Comparison of ENCODE assay signal across 7 cellular contexts in the genomic region with DNA sequence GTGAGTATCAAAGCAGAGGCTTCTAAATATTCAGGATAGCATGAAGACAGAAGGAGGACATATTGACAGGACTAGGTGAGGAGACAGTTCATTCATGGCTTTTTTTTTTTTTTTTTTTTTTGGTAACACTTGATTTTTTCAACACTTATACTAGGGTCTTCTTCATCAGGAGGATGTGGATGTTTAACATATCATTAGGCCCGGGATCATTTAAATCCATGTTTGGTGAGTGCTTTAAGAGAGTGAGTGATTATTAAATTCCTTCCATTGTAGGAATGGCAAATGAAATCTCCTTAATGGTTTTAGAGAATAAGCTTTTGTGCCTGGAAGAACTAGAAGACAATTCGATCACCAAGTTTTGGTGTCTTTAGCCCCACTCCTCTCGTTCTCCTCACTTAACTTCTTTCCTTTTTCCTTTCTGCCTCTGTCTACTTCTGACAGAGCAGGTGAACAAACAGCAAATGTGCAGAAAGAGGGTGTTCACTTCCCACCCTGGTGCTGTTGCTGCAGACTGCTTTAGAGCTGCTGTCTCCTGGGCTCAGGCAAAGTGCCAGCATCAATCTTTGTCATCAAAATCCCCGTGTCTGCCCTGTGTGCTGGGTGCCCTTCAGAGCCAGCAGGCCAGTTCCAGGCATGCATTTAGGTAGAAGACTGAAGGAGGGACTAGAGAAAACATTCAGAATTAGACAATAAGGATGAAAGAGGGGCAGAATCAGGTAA. TPM values are rescaled to one million over a fixed set of nuclear protein-coding genes. Genes with fewer than 3 reads are reported as not detected.
A peak's percentile ranks its signal among the peaks of the same experiment; 100 is the strongest.
DNase-seq lines count a peak whose midpoint lies in the region; FAIRE-seq and TF ChIP-seq lines count a peak whose summit lies in the region.

No MANE protein-coding gene starts in this region.

- POLR2A ChIA-PET in SK-N-SH (lab: Yijun Ruan, JAX), result interaction anchor here (0.6 to 1.0 kb wide), 2 partner anchors 36 to 285 kb away, joined by 3 to 9 read pairs; a partner anchor contains a TSS

- no peak overlapping the region for H3K9ac ChIP-seq in Karpas-422 (ENCODE audit: low read length)
- H3K9ac ChIP-seq in SK-N-SH, result no peak overlapping the region

- intact Hi-C loops in dorsolateral prefrontal cortex (cut with DNase I), result loop anchor here in 1 of 2 donors (10.0 kb wide), 1 partner anchor 189 kb away; no protein-coding TSS in a partner anchor

- no peak for FAIRE-seq in RCC 7860 (lab: Jason Lieb, UNC)

- H3K27ac ChIP-seq in Karpas-422 (ENCODE audit: low read length) (no peak overlapping the region), SK-N-SH (ENCODE audit: low read depth in 2 of 2, low read length in 1 of 2) (peak overlapping the region; percentile 66 to 67), dorsolateral prefrontal cortex (peak overlapping the region in 54 of 59 donors; percentile 12 to 89 (median 68))

- H2AFZ ChIP-seq in Karpas-422 (ENCODE audit: low read length), result peak overlapping the region; percentile 60
- peak overlapping the region; percentile 65 for H2AFZ ChIP-seq in SK-N-SH (ENCODE audit: low read depth)
- peak overlapping the region; percentile 98 for H2AFZ ChIP-seq in neuron (ENCODE audit: low read depth, low read length)

- H4K20me1 ChIP-seq in Karpas-422 (ENCODE audit: insufficient read depth, low read depth, low read length) (no peaks in the 10 kb centered on the region), SK-N-SH (ENCODE audit: insufficient read depth) (no peaks in the 10 kb centered on the region)

- CTCF ChIA-PET in SK-N-SH (lab: Yijun Ruan, JAX), result interaction anchor here (0.8 to 6.6 kb wide), 10 partner anchors 9 to 237 kb away, joined by 3 to 65 read pairs (median 6); a partner anchor contains a TSS

- H3K79me2 ChIP-seq in Karpas-422 (ENCODE audit: low read length) (no peaks in the 10 kb centered on the region), SK-N-SH (ENCODE audit: insufficient read depth) (no peaks in the 10 kb centered on the region)

- WGBS in SK-N-SH (ENCODE audit: low lambda C conversion rate), result 66% methylated on average over 4 of the region's 4 CpGs

- no peak overlapping the region for H3K4me2 ChIP-seq in Karpas-422 (ENCODE audit: low read depth, low read length, poor library complexity, severe bottlenecking)
- no peak overlapping the region for H3K4me2 ChIP-seq in SK-N-SH

- H3K9me3 ChIP-seq in Karpas-422 (ENCODE audit: low read length), result no peaks in the 10 kb centered on the region
- H3K9me3 ChIP-seq in SK-N-SH, result no peaks in the 10 kb centered on the region
- H3K9me3 ChIP-seq in neuron (ENCODE audit: low read length), result no peaks in the 10 kb centered on the region

- TF ChIP-seq CTCF in SK-N-SH (IDR thresholded peaks at IDR 0.05), result no peak
- TF ChIP-seq CTCF in dorsolateral prefrontal cortex (IDR thresholded peaks at IDR 0.05 in 54 of 56, conservative IDR thresholded peaks at IDR 0.05 in 2 of 56; ENCODE audit: low read depth in 1 of 56, partially characterized antibody in 56 of 56), result no peak

- no peaks in the 10 kb centered on the region for H3K9me2 ChIP-seq in Karpas-422 (replicated peaks; ENCODE audit: insufficient read depth, low read length)
- H3K9me2 ChIP-seq in SK-N-SH, result no peaks in the 10 kb centered on the region

- peaks cover 13% of the 10 kb centered on the region for H3F3A ChIP-seq in SK-N-SH (replicated peaks; ENCODE audit: insufficient read depth)

- DNase-seq in Karpas-422 (no peak), SK-N-SH (peak; percentile 49), dorsolateral prefrontal cortex (peak in 1 of 10 donors; percentile 13), occipital lobe (lab: John Stamatoyannopoulos, UW) (no peak), 8988T (no peak), RCC 7860 (ENCODE audit: low spot score) (no peak)

- no peak for TF ChIP-seq EP300 in SK-N-SH (IDR thresholded peaks at IDR 0.05; ENCODE audit: borderline replicate concordance in 1 of 2, low read depth in 1 of 2, low read length in 1 of 2)

- H3K36me3 ChIP-seq in Karpas-422 (ENCODE audit: insufficient read depth, low read length) (no peaks in the 10 kb centered on the region), SK-N-SH (replicated peaks in 1 of 2; ENCODE audit: control insufficient read depth in 1 of 2, insufficient read depth in 2 of 2, low read length in 1 of 2) (no peaks in the 10 kb centered on the region), neuron (ENCODE audit: insufficient read depth, low read length) (no peaks in the 10 kb centered on the region)

- H3K27me3 ChIP-seq in Karpas-422 (ENCODE audit: low read length) (no peaks in the 10 kb centered on the region), SK-N-SH (ENCODE audit: insufficient read depth) (no peaks in the 10 kb centered on the region), dorsolateral prefrontal cortex (no peaks in the 10 kb centered on the region), neuron (ENCODE audit: insufficient read depth, low read length) (no peaks in the 10 kb centered on the region)

- TF ChIP-seq RAD21 in SK-N-SH (IDR thresholded peaks at IDR 0.05; ENCODE audit: low read length), result peak; percentile 10; the same call in 1 of the 2 replicates

- H3K4me1 ChIP-seq in Karpas-422 (ENCODE audit: low read length), result peaks cover 14% of the 10 kb centered on the region
- H3K4me1 ChIP-seq in SK-N-SH (ENCODE audit: control insufficient read depth in 1 of 2, insufficient read depth in 2 of 2, low read depth in 1 of 2, low read length in 1 of 2), result peaks cover 9 to 15% of the 10 kb centered on the region in 2 experiments; a peak in 3 of 4 replicates
- H3K4me1 ChIP-seq in neuron (ENCODE audit: insufficient read depth, low read length), result peaks cover 11% of the 10 kb centered on the region

- H3K4me3 ChIP-seq in Karpas-422 (ENCODE audit: low read length) (no peak overlapping the region), SK-N-SH (ENCODE audit: low read depth in 2 of 2, low read length in 1 of 2) (no peak overlapping the region), dorsolateral prefrontal cortex (peak overlapping the region in 9 of 59 donors; percentile 0 to 26 (median 8)), neuron (ENCODE audit: low read length) (peak overlapping the region; percentile 36)

TF ChIP-seq in SK-N-SH, 30 proteins besides CTCF, POLR2A, EP300 and RAD21 (continues in another document):
- TF ChIP-seq RFX5 (IDR thresholded peaks at IDR 0.05; ENCODE audit: low read length) (no peak), NFIC (IDR thresholded peaks at IDR 0.05; ENCODE audit: borderline replicate concordance) (no peak), TEAD4 (IDR thresholded peaks at IDR 0.05; ENCODE audit: borderline replicate concordance, insufficient read depth) (no peak), YY1 (IDR thresholded peaks at IDR 0.05; ENCODE audit: low read depth) (no peak), RXRA (IDR thresholded peaks at IDR 0.05; ENCODE audit: borderline replicate concordance, low read depth) (no peak), RCOR1 (IDR thresholded peaks at IDR 0.05; ENCODE audit: low read length) (no peak), MXI1 (IDR thresholded peaks at IDR 0.05; ENCODE audit: low read depth, low read length) (no peak), FOXM1 (IDR thresholded peaks at IDR 0.05; ENCODE audit: low read depth) (no peak)
- TF ChIP-seq, protein P1, sequence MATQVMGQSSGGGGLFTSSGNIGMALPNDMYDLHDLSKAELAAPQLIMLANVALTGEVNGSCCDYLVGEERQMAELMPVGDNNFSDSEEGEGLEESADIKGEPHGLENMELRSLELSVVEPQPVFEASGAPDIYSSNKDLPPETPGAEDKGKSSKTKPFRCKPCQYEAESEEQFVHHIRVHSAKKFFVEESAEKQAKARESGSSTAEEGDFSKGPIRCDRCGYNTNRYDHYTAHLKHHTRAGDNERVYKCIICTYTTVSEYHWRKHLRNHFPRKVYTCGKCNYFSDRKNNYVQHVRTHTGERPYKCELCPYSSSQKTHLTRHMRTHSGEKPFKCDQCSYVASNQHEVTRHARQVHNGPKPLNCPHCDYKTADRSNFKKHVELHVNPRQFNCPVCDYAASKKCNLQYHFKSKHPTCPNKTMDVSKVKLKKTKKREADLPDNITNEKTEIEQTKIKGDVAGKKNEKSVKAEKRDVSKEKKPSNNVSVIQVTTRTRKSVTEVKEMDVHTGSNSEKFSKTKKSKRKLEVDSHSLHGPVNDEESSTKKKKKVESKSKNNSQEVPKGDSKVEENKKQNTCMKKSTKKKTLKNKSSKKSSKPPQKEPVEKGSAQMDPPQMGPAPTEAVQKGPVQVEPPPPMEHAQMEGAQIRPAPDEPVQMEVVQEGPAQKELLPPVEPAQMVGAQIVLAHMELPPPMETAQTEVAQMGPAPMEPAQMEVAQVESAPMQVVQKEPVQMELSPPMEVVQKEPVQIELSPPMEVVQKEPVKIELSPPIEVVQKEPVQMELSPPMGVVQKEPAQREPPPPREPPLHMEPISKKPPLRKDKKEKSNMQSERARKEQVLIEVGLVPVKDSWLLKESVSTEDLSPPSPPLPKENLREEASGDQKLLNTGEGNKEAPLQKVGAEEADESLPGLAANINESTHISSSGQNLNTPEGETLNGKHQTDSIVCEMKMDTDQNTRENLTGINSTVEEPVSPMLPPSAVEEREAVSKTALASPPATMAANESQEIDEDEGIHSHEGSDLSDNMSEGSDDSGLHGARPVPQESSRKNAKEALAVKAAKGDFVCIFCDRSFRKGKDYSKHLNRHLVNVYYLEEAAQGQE (IDR thresholded peaks at IDR 0.05; ENCODE audit: low read depth, low read length), result no peak
- TF ChIP-seq, protein P2, sequence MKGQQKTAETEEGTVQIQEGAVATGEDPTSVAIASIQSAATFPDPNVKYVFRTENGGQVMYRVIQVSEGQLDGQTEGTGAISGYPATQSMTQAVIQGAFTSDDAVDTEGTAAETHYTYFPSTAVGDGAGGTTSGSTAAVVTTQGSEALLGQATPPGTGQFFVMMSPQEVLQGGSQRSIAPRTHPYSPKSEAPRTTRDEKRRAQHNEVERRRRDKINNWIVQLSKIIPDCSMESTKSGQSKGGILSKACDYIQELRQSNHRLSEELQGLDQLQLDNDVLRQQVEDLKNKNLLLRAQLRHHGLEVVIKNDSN (IDR thresholded peaks at IDR 0.05; ENCODE audit: borderline replicate concordance, low read depth), result no peak
- TF ChIP-seq, protein P3, sequence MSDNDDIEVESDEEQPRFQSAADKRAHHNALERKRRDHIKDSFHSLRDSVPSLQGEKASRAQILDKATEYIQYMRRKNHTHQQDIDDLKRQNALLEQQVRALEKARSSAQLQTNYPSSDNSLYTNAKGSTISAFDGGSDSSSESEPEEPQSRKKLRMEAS (IDR thresholded peaks at IDR 0.05; ENCODE audit: low read depth), result no peak

RNA-seq across cellular contexts. Expression of a gene that starts 35.6 kb away (rescaled TPM):
- 187 and 230 TPM in 2 replicates for total RNA-seq in Karpas-422 (2014; rRNA removed; shearing (Covaris generic); ENCODE audit: low replicate concordance)
- 293 and 352 TPM in 2 replicates for polyA plus RNA-seq in SK-N-SH (2012; rRNA removed)
- 463 and 510 TPM in 2 replicates for polyA plus RNA-seq in SK-N-SH (2012; cell fraction: cytosol; rRNA removed)
- polyA plus RNA-seq in SK-N-SH (2012; cell fraction: nucleus; rRNA removed), result 125 and 166 TPM in 2 replicates
- 100 to 1,000 TPM in 119 of 120 experiments, 10 to 100 TPM in 1; 88.8 to 241 (median 186) TPM for total RNA-seq in dorsolateral prefrontal cortex
- total RNA-seq in occipital lobe, result 169 TPM

RNA-seq across cellular contexts. Expression of a gene that starts 41.6 kb away (rescaled TPM):
- 34.5 and 62.4 TPM in 2 replicates for total RNA-seq in Karpas-422 (2014; rRNA removed; shearing (Covaris generic); ENCODE audit: low replicate concordance)
- 2.5 and 3.2 TPM in 2 replicates for polyA plus RNA-seq in SK-N-SH (2012; rRNA removed)
- 3.5 and 4.1 TPM in 2 replicates for polyA plus RNA-seq in SK-N-SH (2012; cell fraction: cytosol; rRNA removed)
- polyA plus RNA-seq in SK-N-SH (2012; cell fraction: nucleus; rRNA removed), result 2.8 and 6.6 TPM in 2 replicates
- total RNA-seq in dorsolateral prefrontal cortex (10 to 100 TPM; 52.0 to 89.8 (median 72.2) TPM), occipital lobe (76.6 TPM)
